8 cellular contexts compared by ENCODE assay signal in the genomic region with DNA sequence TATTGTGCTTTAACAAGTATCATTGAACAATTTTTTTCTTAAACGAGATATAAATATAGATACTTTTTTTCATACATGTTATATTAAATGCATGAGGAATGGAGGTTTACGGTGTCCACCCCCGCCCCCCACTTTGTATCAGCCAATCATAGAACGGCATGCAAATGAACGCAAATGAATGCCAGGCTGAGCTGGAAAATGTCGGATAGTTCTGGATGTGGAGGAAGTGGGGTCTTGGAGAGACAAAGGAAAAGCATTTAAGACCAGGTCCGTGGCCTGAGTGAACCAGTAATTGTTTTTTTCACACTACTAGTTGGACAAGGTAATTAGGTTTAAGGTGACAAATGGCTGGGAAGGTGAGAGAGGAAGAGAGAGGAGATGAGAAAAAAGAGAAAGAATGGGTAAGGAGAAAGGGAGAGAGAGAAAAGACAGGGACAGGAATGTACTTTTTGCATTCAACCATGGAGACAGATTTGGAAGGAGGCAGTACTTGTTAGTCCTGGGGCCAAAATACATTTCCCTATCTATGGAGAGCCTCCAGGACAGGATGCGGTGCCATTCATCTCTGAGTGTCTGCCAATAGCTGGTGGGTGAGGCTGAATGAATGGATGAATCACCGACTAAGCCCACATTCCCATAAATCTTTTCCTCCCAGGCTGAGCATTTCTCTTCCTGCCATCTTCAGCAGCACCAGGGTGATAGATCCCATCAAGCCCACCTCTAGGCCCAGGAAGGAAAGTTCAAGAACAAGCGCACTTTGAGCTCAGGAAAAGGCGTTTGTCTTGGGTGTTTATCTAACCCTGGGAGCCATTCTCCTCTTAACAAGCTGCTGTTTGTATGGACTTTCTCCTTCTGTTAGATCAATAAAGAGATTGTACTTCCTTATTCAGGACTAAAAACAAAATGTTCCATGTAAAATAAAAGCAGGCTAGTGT. TPM values are rescaled to one million over a fixed set of nuclear protein-coding genes. Genes with fewer than 3 reads are reported as not detected.
DNase-seq lines count a peak whose midpoint lies in the region; FAIRE-seq and TF ChIP-seq lines count a peak whose summit lies in the region.

No MANE protein-coding gene starts in this region.

- 32 to 44% methylated on average over 11 of the region's 11 CpGs for WGBS in esophagus squamous epithelium, 2 donors

- H3K4me2 ChIP-seq in parathyroid adenoma (ENCODE audit: low read length), result no peak overlapping the region

- H3K9ac ChIP-seq in parathyroid adenoma, result no peak overlapping the region

- peaks cover 0 to 48% (median 18%) of the 10 kb centered on the region in 3 donors for H3K4me1 ChIP-seq in esophagus squamous epithelium
- peaks cover 7% of the 10 kb centered on the region for H3K4me1 ChIP-seq in parathyroid adenoma

- TF ChIP-seq POLR2A in H54 (IDR thresholded peaks at IDR 0.05; ENCODE audit: low read depth, low read length) (0 out of 2 replicates have a peak, but pooled peaks have one; percentile 12), esophagus squamous epithelium (IDR thresholded peaks at IDR 0.05) (no peak)

- H3K27ac ChIP-seq in esophagus squamous epithelium, result peak overlapping the region; percentile 16 to 89 (median 72)
- H3K27ac ChIP-seq in parathyroid adenoma, result no peak overlapping the region

- TF ChIP-seq CTCF in esophagus squamous epithelium (IDR thresholded peaks at IDR 0.05) (no peak), parathyroid adenoma (IDR thresholded peaks at IDR 0.05) (no peak)

- H3K36me3 ChIP-seq in esophagus squamous epithelium, result no peaks in the 10 kb centered on the region
- no peaks in the 10 kb centered on the region for H3K36me3 ChIP-seq in parathyroid adenoma (ENCODE audit: control insufficient read depth, insufficient read depth, low read length)

- H3K4me3 ChIP-seq in esophagus squamous epithelium, result no peak overlapping the region
- no peak overlapping the region for H3K4me3 ChIP-seq in parathyroid adenoma (ENCODE audit: low read depth, low read length)

- H3K9me3 ChIP-seq in esophagus squamous epithelium (no peaks in the 10 kb centered on the region), parathyroid adenoma (ENCODE audit: control insufficient read depth, low read length) (no peaks in the 10 kb centered on the region)

- peak overlapping the region; percentile 96 for H2AFZ ChIP-seq in parathyroid adenoma

- intact Hi-C loops in esophagus squamous epithelium (cut with DNase I), result loop anchor here (5.0 kb wide), 1 partner anchor 338 kb away; no protein-coding TSS in a partner anchor

- peaks cover 0 to 20% (median 0%) of the 10 kb centered on the region in 4 donors for H3K27me3 ChIP-seq in esophagus squamous epithelium
- H3K27me3 ChIP-seq in parathyroid adenoma (ENCODE audit: control insufficient read depth, insufficient read depth, low read length), result no peaks in the 10 kb centered on the region

- peak; percentile 48 for DNase-seq in H54 (ENCODE audit: insufficient read length, low spot score)
- DNase-seq in RKO (ENCODE audit: low spot score), result peak; percentile 34
- no peak for DNase-seq in esophagus squamous epithelium (lab: John Stamatoyannopoulos, UW)
- no peak for DNase-seq in ureter (ENCODE audit: low spot score)
- DNase-seq in inferior parietal cortex (ENCODE audit: extremely low spot score), result no peak
- DNase-seq in activated CD4-positive, alpha-beta T cell treated with anti-CD3 and anti-CD28 coated beads for 4 hours, result no peak
- no peak for DNase-seq in SKM-1 (lab: John Stamatoyannopoulos, UW; ENCODE audit: unreplicated experiment)

- H3K79me2 ChIP-seq in parathyroid adenoma, result no peaks in the 10 kb centered on the region

- FAIRE-seq in H54 (lab: Jason Lieb, UNC), result peak; percentile 84

RNA-seq across cellular contexts. Expression of a gene that starts 1.4 kb away (rescaled TPM):
- total RNA-seq in esophagus squamous epithelium (10 to 100 TPM in 1 of 4 donors, 1 to 10 TPM in 3; 2.5 to 11.0 (median 7.1) TPM), ureter (9.4 TPM)

Comparison
In these comparisons a context has a peak if more than half of its experiments do, and no peak if none do; other contexts are left out.
1. DNase-seq: peak in H54 (single experiment) and RKO (single experiment); none in esophagus squamous epithelium (single experiment), ureter (single experiment), inferior parietal cortex (single experiment), activated CD4-positive, alpha-beta T cell treated with anti-CD3 and anti-CD28 coated beads for 4 hours (0 of 2) and SKM-1 (single experiment).